In genomic region chr17:18324140-18325049, GRCh38 we compare ENCODE assay signal across 1 cellular context.
TF ChIP-seq lines count a peak whose summit lies in the region.

No MANE protein-coding gene starts in this region.

TF ChIP-seq in H1, 55 proteins besides CTCF, POLR2A, EP300 and RAD21:
- no peak for TF ChIP-seq GABPA (IDR thresholded peaks at IDR 0.05; ENCODE audit: borderline replicate concordance, insufficient read depth, low read length)
- no peak for TF ChIP-seq EGR1 (IDR thresholded peaks at IDR 0.05; ENCODE audit: borderline replicate concordance, low read depth, low read length)
- no peak for TF ChIP-seq CHD7 (IDR thresholded peaks at IDR 0.05; ENCODE audit: insufficient replicate concordance, low read length)
- TF ChIP-seq PHF8 (conservative IDR thresholded peaks at IDR 0.05; ENCODE audit: low read depth, low read length) = no peak
- TF ChIP-seq, protein P1, sequence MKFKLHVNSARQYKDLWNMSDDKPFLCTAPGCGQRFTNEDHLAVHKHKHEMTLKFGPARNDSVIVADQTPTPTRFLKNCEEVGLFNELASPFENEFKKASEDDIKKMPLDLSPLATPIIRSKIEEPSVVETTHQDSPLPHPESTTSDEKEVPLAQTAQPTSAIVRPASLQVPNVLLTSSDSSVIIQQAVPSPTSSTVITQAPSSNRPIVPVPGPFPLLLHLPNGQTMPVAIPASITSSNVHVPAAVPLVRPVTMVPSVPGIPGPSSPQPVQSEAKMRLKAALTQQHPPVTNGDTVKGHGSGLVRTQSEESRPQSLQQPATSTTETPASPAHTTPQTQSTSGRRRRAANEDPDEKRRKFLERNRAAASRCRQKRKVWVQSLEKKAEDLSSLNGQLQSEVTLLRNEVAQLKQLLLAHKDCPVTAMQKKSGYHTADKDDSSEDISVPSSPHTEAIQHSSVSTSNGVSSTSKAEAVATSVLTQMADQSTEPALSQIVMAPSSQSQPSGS (IDR thresholded peaks at IDR 0.05; ENCODE audit: low read length) = no peak
- TF ChIP-seq KDM4A (IDR thresholded peaks at IDR 0.05; ENCODE audit: low read depth, low read length, severe bottlenecking) = no peak
- no peak for TF ChIP-seq RFX5 (IDR thresholded peaks at IDR 0.05; ENCODE audit: borderline replicate concordance, low read depth, low read length)
- TF ChIP-seq JUND (IDR thresholded peaks at IDR 0.05; ENCODE audit: low read length) = no peak
- TF ChIP-seq SP1 (IDR thresholded peaks at IDR 0.05; ENCODE audit: low read depth, low read length) = no peak
- no peak for TF ChIP-seq RBBP5 (IDR thresholded peaks at IDR 0.05; ENCODE audit: borderline replicate concordance, low read depth, low read length)
- TF ChIP-seq RXRA (IDR thresholded peaks at IDR 0.05; ENCODE audit: insufficient read depth, low read depth, low read length) = no peak
- no peak for TF ChIP-seq TCF12 (IDR thresholded peaks at IDR 0.05; ENCODE audit: low read depth, low read length)
